ENCODE assay signal across 1 cellular context in genomic region chr7:150961510-150962284, GRCh38.
TF ChIP-seq lines count a peak whose summit lies in the region.

No MANE protein-coding gene starts in this region.

TF ChIP-seq in K562, 482 proteins besides CTCF, POLR2A, EP300 and RAD21 (continued from another document and continues in another):
- TF ChIP-seq ZBTB9 (CRISPR knock-in tag; IDR thresholded peaks at IDR 0.05) (peak; percentile 22; the same call in 1 of the 2 replicates), ZBTB7A (IDR thresholded peaks at IDR 0.05; ENCODE audit: borderline replicate concordance, control insufficient read depth, low read depth, low read length) (peak; percentile 89), ZNF274 (IDR thresholded peaks at IDR 0.05; ENCODE audit: borderline replicate concordance, low read depth, low read length) (no peak), NCOA2 (IDR thresholded peaks at IDR 0.05; ENCODE audit: partially characterized antibody in 2 of 2) (no peak), PML (IDR thresholded peaks at IDR 0.05; ENCODE audit: low read length) (no peak), MTA1 (IDR thresholded peaks at IDR 0.05; ENCODE audit: borderline replicate concordance) (no peak), ZNF699 (CRISPR knock-in tag; IDR thresholded peaks at IDR 0.05; ENCODE audit: insufficient replicate concordance) (no peak), ESRRB (CRISPR knock-in tag; IDR thresholded peaks at IDR 0.05; ENCODE audit: borderline replicate concordance) (no peak), DEAF1 (CRISPR knock-in tag; IDR thresholded peaks at IDR 0.05) (no peak), CREB3L1 (IDR thresholded peaks at IDR 0.05; ENCODE audit: borderline replicate concordance, low read depth) (0 out of 2 replicates have a peak, but pooled peaks have one; percentile 23), MYNN (IDR thresholded peaks at IDR 0.05) (no peak; the same call in 1 of the 2 replicates), MYNN (CRISPR knock-in tag; IDR thresholded peaks at IDR 0.05) (no peak), COPS2 (conservative IDR thresholded peaks at IDR 0.05) (no peak), ZNF133 (CRISPR knock-in tag; IDR thresholded peaks at IDR 0.05) (no peak), FOXJ2 (tag; IDR thresholded peaks at IDR 0.05) (no peak), ZNF197 (CRISPR knock-in tag; IDR thresholded peaks at IDR 0.05; ENCODE audit: low read depth) (no peak), ZNF445 (CRISPR knock-in tag; IDR thresholded peaks at IDR 0.05; ENCODE audit: low read depth) (no peak), RBM14 (IDR thresholded peaks at IDR 0.05; ENCODE audit: borderline replicate concordance, insufficient read depth, low read depth, low read length) (no peak), ZHX1 (conservative IDR thresholded peaks at IDR 0.05; ENCODE audit: low read length) (no peak), SRSF9 (IDR thresholded peaks at IDR 0.05; ENCODE audit: borderline replicate concordance, low read depth, low read length) (no peak), ZNF583 (CRISPR knock-in tag; IDR thresholded peaks at IDR 0.05) (peak; percentile 91), ZBTB12 (CRISPR knock-in tag; IDR thresholded peaks at IDR 0.05) (no peak), SMC3 (conservative IDR thresholded peaks at IDR 0.05; ENCODE audit: insufficient read depth, low read depth, low read length) (no peak), THAP12 (CRISPR knock-in tag; IDR thresholded peaks at IDR 0.05) (no peak), CTBP1 (IDR thresholded peaks at IDR 0.05; ENCODE audit: borderline replicate concordance) (no peak), CBX8 (IDR thresholded peaks at IDR 0.05; ENCODE audit: borderline replicate concordance, extremely low read depth, low read depth, low read length, poor library complexity, severe bottlenecking) (no peak), ZNF830 (CRISPR knock-in tag; IDR thresholded peaks at IDR 0.05) (0 out of 2 replicates have a peak, but pooled peaks have one; percentile 3), GABPB2 (CRISPR knock-in tag; conservative IDR thresholded peaks at IDR 0.05) (no peak), ELK1 (CRISPR knock-in tag; IDR thresholded peaks at IDR 0.05) (no peak), ZNF592 (IDR thresholded peaks at IDR 0.05) (no peak), RAD51 (IDR thresholded peaks at IDR 0.05; ENCODE audit: borderline replicate concordance, low read depth) (0 out of 2 replicates have a peak, but pooled peaks have one; percentile 7), ATF1 (CRISPR knock-in tag; IDR thresholded peaks at IDR 0.05) (no peak), ATF1 (tag; IDR thresholded peaks at IDR 0.05) (no peak; the same call in 1 of the 2 replicates), BMI1 (IDR thresholded peaks at IDR 0.05; ENCODE audit: low read length) (no peak), GATA2 (CRISPR knock-in tag; IDR thresholded peaks at IDR 0.05) (no peak), ZNF79 (CRISPR knock-in tag; IDR thresholded peaks at IDR 0.05; ENCODE audit: low read depth) (no peak), ZNF431 (CRISPR knock-in tag; IDR thresholded peaks at IDR 0.05) (no peak), E2F1 (CRISPR knock-in tag; IDR thresholded peaks at IDR 0.05) (no peak), MED1 (CRISPR knock-in tag; IDR thresholded peaks at IDR 0.05; ENCODE audit: borderline replicate concordance) (no peak), TEAD1 (CRISPR knock-in tag; IDR thresholded peaks at IDR 0.05) (no peak; a peak in 1 of 4 replicates), MYC (IDR thresholded peaks at IDR 0.05; ENCODE audit: low read depth, low read length) (no peak), MYC (CRISPR knock-in tag; IDR thresholded peaks at IDR 0.05; ENCODE audit: borderline replicate concordance, low read depth) (0 out of 2 replicates have a peak, but pooled peaks have one; percentile 27), MEF2D (tag; conservative IDR thresholded peaks at IDR 0.05; ENCODE audit: low read depth) (no peak), NCOA4 (IDR thresholded peaks at IDR 0.05; ENCODE audit: partially characterized antibody) (no peak), POU5F1 (IDR thresholded peaks at IDR 0.05; ENCODE audit: borderline replicate concordance, low read depth, low read length, partially characterized antibody) (no peak), KLF10 (CRISPR knock-in tag; IDR thresholded peaks at IDR 0.05) (no peak), RBM34 (IDR thresholded peaks at IDR 0.05; ENCODE audit: borderline replicate concordance, insufficient read depth, low read length) (no peak)
